Comparison of ENCODE assay signal across 19 cellular contexts in genomic region chr1:223089250-223089649, GRCh38. TPM values are rescaled to one million over a fixed set of nuclear protein-coding genes. Genes with fewer than 3 reads are reported as not detected.
DNase-seq lines count a peak whose midpoint lies in the region; ATAC-seq and TF ChIP-seq lines count a peak whose summit lies in the region.
"Had no signal": no experiment of that assay in that cellular context is flagged by ENCODE, and none has a peak within 500 bp of the region (broad histone marks: within the 10 kb centered on the region; RNA-seq: fewer than 3 reads in every experiment).

No MANE protein-coding gene starts in this region.

- H2BK120ac ChIP-seq in neuronal stem cell (ENCODE audit: low read depth, low read length) = no peak overlapping the region

- H3K79me1 ChIP-seq in neuronal stem cell (ENCODE audit: low read depth, low read length) = no peaks in the 10 kb centered on the region

- peaks cover 24% of the 10 kb centered on the region for H3K4me1 Mint-ChIP-seq in WTC11

- no peak overlapping the region for H2BK15ac ChIP-seq in neuronal stem cell (ENCODE audit: low read length)

- no peaks in the 10 kb centered on the region for H3K27me3 ChIP-seq in neuronal stem cell (ENCODE audit: control insufficient read depth in 3 of 3, insufficient read depth in 3 of 3, low read depth in 1 of 3, low read length in 3 of 3)
- no peaks in the 10 kb centered on the region for H3K27me3 ChIP-seq in stomach smooth muscle (ENCODE audit: control insufficient read depth in 1 of 2, insufficient read depth in 2 of 2, low read length in 2 of 2)
- H3K27me3 ChIP-seq: BLaER1 treated with 17β-estradiol and CSF1 and Interleukin-3, amounts not matched to agents 10 nM and 100 nM; SJCRH30 had no signal

- H2AK5ac ChIP-seq in neuronal stem cell (ENCODE audit: low read depth, low read length) = peak overlapping the region; percentile 49

- DNase-seq in WTC11 (ENCODE audit: low spot score) = no peak
- DNase-seq in mesenteric fat pad (ENCODE audit: low spot score) = peak; percentile 82
- no peak for DNase-seq in neuronal stem cell (ENCODE audit: low spot score)
- no peak for DNase-seq in NCI-H510A (lab: John Stamatoyannopoulos, UW)
- no peak for DNase-seq in foreskin melanocyte
- DNase-seq: CD4-positive, alpha-beta T cell; DMS79; EL; GOT3; NCI-H1436 treated with DMSO at 0.1 percent for 48 hours; NCI-H187 treated with DMSO at 0.1 percent for 48 hours; PC-9; SJCRH30 had no signal

- H3K36me3 ChIP-seq in neuronal stem cell (replicated peaks in 1 of 2; ENCODE audit: control insufficient read depth in 2 of 2, insufficient read depth in 2 of 2, low read length in 2 of 2) (no peaks in the 10 kb centered on the region), stomach smooth muscle (ENCODE audit: control insufficient read depth in 2 of 2, insufficient read depth in 2 of 2, low read length in 2 of 2) (no peaks in the 10 kb centered on the region)
- H3K36me3 ChIP-seq: BLaER1 treated with 17β-estradiol and CSF1 and Interleukin-3, amounts not matched to agents 10 nM and 100 nM; SJCRH30 had no signal

- H3K9me3 Mint-ChIP-seq in WTC11 = no peaks in the 10 kb centered on the region
- H3K9me3 Mint-ChIP-seq: CD4-positive, alpha-beta T cell had no signal

- H3K9ac ChIP-seq in neuronal stem cell (ENCODE audit: low read depth, low read length, poor library complexity) (no peak overlapping the region), stomach smooth muscle (ENCODE audit: low read length in 2 of 2) (no peak overlapping the region)
- H3K9ac ChIP-seq: BLaER1 treated with 17β-estradiol and CSF1 and Interleukin-3, amounts not matched to agents 10 nM and 100 nM had no signal

- H3K4me3 ChIP-seq in neuronal stem cell (ENCODE audit: low read length in 2 of 2) = no peak overlapping the region
- no peak overlapping the region for H3K4me3 ChIP-seq in stomach smooth muscle (ENCODE audit: low read length in 2 of 2)
- H3K4me3 ChIP-seq: A549; BLaER1 treated with 17β-estradiol and CSF1 and Interleukin-3, amounts not matched to agents 10 nM and 100 nM; GM12878; PC-9; SJCRH30 had no signal

- H3K9me3 ChIP-seq in neuronal stem cell (replicated peaks in 1 of 2; ENCODE audit: control insufficient read depth in 2 of 2, insufficient read depth in 1 of 2, low read depth in 1 of 2, low read length in 2 of 2) (no peaks in the 10 kb centered on the region), stomach smooth muscle (ENCODE audit: control insufficient read depth in 2 of 2, low read length in 2 of 2) (no peaks in the 10 kb centered on the region)
- H3K9me3 ChIP-seq: A549; BLaER1 treated with 17β-estradiol and CSF1 and Interleukin-3, amounts not matched to agents 10 nM and 100 nM; SJCRH30 had no signal

- H3K23ac ChIP-seq in neuronal stem cell (ENCODE audit: low read depth, low read length, poor library complexity) = no peak overlapping the region

- H3K4me3 Mint-ChIP-seq in WTC11 = no peak overlapping the region
- H3K4me3 Mint-ChIP-seq: CD4-positive, alpha-beta T cell had no signal

- peak overlapping the region; percentile 69 for H3K18ac ChIP-seq in neuronal stem cell (ENCODE audit: low read length)

- POLR2A ChIA-PET in WTC11 (lab: Charles Lee) = interaction anchor here (1.1 to 1.3 kb wide), 2 partner anchors 59 to 74 kb away, joined by 3 read pairs; no protein-coding TSS in a partner anchor

- ATAC-seq in WTC11 = no peak
- ATAC-seq in HG02759 (IDR thresholded peaks at IDR 0.05; ENCODE audit: unreplicated experiment) = no peak

- no peak overlapping the region for H3K4me2 ChIP-seq in neuronal stem cell (ENCODE audit: insufficient read depth, low read length, poor library complexity, severe bottlenecking)
- H3K4me2 ChIP-seq: BLaER1 treated with 17β-estradiol and CSF1 and Interleukin-3, amounts not matched to agents 10 nM and 100 nM; PC-9 had no signal

- H2BK5ac ChIP-seq in neuronal stem cell (ENCODE audit: low read length) = no peak overlapping the region

- no peak overlapping the region for H3K14ac ChIP-seq in neuronal stem cell (ENCODE audit: low read length)

- no peak overlapping the region for H2AFZ ChIP-seq in neuronal stem cell (ENCODE audit: low read length)
- H2AFZ ChIP-seq: PC-9 had no signal

- H3K4me1 ChIP-seq in neuronal stem cell (ENCODE audit: control insufficient read depth in 2 of 2, insufficient read depth in 1 of 2, low read depth in 1 of 2, low read length in 2 of 2) (peaks cover 0 to 12% of the 10 kb centered on the region in 2 donors), stomach smooth muscle (ENCODE audit: control insufficient read depth, insufficient read depth, low read length) (peaks cover 51% of the 10 kb centered on the region)
- H3K4me1 ChIP-seq: A549, SJCRH30 had no signal

- no CpG with 5 or more reads among the region's 11 CpGs for WGBS in neuronal stem cell (ENCODE audit: extremely low coverage in 2 of 2, insufficient read length in 2 of 2, insufficient replicate concordance in 1 of 2), 2 donors

- no peak overlapping the region for H3K4ac ChIP-seq in neuronal stem cell (ENCODE audit: low read length)

- no peak overlapping the region for H2BK12ac ChIP-seq in neuronal stem cell (ENCODE audit: low read length)

- no peaks in the 10 kb centered on the region for H3K36me3 Mint-ChIP-seq in WTC11

- H3K27ac Mint-ChIP-seq in WTC11 = no peak overlapping the region
- H3K27ac Mint-ChIP-seq: CD4-positive, alpha-beta T cell had no signal

- H3K27ac ChIP-seq in neuronal stem cell (replicated peaks; ENCODE audit: low read length) = no peak overlapping the region
- peak overlapping the region; percentile 82 for H3K27ac ChIP-seq in stomach smooth muscle (ENCODE audit: low read length)
- H3K27ac ChIP-seq: A549; BLaER1 treated with 17β-estradiol and CSF1 and Interleukin-3, amounts not matched to agents 10 nM and 100 nM; PC-9; SJCRH30 had no signal

- TF ChIP-seq CTCF in WTC11 (IDR thresholded peaks at IDR 0.05) = no peak

- H4K91ac ChIP-seq in neuronal stem cell (ENCODE audit: low read depth, low read length, poor library complexity) = no peak overlapping the region

- no peak overlapping the region for H4K8ac ChIP-seq in neuronal stem cell (ENCODE audit: low read depth, low read length)

- H3K27me3 Mint-ChIP-seq in WTC11 (ENCODE audit: low read depth) = peaks cover 42% of the 10 kb centered on the region
- H3K27me3 Mint-ChIP-seq: CD4-positive, alpha-beta T cell had no signal

- CTCF ChIA-PET in WTC11 (lab: Charles Lee) = interaction anchor here (0.7 to 3.6 kb wide), 28 partner anchors 8 to 591 kb away, joined by 3 to 67 read pairs (median 8); partner anchors contain the start of gene SUSD4

TF ChIP-seq in WTC11, 78 proteins besides CTCF, POLR2A, EP300 and RAD21:
- no peak for TF ChIP-seq IRF2 (CRISPR knock-in tag; IDR thresholded peaks at IDR 0.05; ENCODE audit: borderline replicate concordance, low read depth)
- TF ChIP-seq GTF2I (CRISPR knock-in tag; conservative IDR thresholded peaks at IDR 0.05) = peak; percentile 81

RNA-seq across cellular contexts. Expression of gene TLR5, which starts 53.8 kb away (rescaled TPM):
- total RNA-seq in WTC11 (2021) = 0.46 to 1.1 TPM (median 0.73 TPM) in 3 replicates
- 10.5 TPM for total RNA-seq in mesenteric fat pad
- polyA plus RNA-seq in neuronal stem cell (2013, experiment 1 of 2) = 0.84 TPM
- polyA plus RNA-seq in neuronal stem cell (2013, experiment 2 of 2) = 1.0 TPM
- total RNA-seq: RPMI7951 had no signal
